Comparison of ENCODE assay signal across 14 cellular contexts in the genomic region with DNA sequence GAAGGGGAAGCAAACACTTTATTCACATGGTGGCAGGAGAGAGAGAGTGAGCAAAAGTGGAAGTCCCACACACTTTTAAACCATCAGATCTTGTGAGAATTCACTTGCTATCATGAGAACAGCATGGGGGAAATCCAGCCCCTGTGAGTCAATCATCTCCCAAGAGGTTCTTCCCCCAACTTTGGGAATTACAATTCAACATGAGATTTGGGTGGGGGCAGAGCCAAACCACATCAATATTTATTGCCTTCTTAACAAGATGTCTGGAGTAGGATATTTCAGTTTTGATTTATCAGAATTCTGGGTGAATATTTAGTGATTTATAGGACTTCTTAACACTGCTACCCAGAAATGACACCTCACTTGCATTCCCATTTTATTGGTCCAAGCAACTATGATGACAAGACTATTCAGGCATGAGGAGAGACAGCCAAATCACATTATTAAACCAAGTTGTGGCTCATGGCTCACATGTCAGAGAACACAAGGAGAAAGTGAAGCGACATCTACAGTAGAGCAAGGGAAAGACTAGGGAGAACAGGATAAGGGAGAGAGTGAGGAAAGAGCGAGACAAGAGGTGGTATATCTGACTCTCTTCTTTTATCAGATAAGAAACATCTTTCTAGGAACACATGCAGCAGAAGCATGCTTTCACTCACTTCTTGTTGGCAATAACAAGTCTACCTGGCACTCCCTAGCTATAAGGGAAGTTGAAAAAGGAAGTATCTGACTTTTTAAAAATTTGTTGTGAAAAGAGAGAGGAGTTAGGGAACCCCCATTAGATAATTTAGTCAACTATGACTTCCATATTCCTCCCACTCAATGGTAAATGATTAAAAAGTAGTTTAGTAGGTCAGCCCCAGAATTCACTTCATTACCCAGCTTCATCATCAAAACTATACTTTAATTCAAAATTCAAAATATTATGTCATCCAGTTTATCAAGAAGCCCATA. TPM values are rescaled to one million over a fixed set of nuclear protein-coding genes. Genes with fewer than 3 reads are reported as not detected.
DNase-seq lines count a peak whose midpoint lies in the region; ATAC-seq and TF ChIP-seq lines count a peak whose summit lies in the region.
"Had no signal": no experiment of that assay in that cellular context is flagged by ENCODE, and none has a peak within 500 bp of the region (broad histone marks: within the 10 kb centered on the region; RNA-seq: fewer than 3 reads in every experiment).

No MANE protein-coding gene starts in this region.

- H3K4me1 ChIP-seq in A673 (ENCODE audit: insufficient read depth, low read length, poor library complexity, severe bottlenecking): no peaks in the 10 kb centered on the region

- TF ChIP-seq CTCF in A673 (conservative IDR thresholded peaks at IDR 0.05; ENCODE audit: low read depth, low read length): no peak

- in situ Hi-C loops in KBM-7 (cut with MboI; ENCODE audit: low pct_unique_long_range_greater_than_20kb, low sequenced_read_pairs): no loop called here

- POLR2A ChIA-PET in A673 (lab: Charles Lee; ENCODE audit: low non-redundant PET): no interaction called here

- DNase-seq in activated naive CD4-positive, alpha-beta T cell treated with Interleukin-2 at 50 U/mL for 16 hours: peak; percentile 40
- DNase-seq in activated naive CD4-positive, alpha-beta T cell (lab: John Stamatoyannopoulos, UW): no peak
- DNase-seq in KBM-7: peak; percentile 57
- peak; percentile 26 for DNase-seq in amniotic epithelial cell (ENCODE audit: low read depth)
- DNase-seq in stromal cell of bone marrow (ENCODE audit: low read depth): peak; percentile 74
- no peak for DNase-seq in A673 (ENCODE audit: low spot score)
- DNase-seq: islet precursor cell, NCI-H1092 treated with DMSO at 0.1 percent for 48 hours, nucleus accumbens had no signal

- no TSS peak for BruUV-seq in A673 (replicated peaks; lab: Mats Ljungman, UMichigan)

- no peaks in the 10 kb centered on the region for H3K9me3 ChIP-seq in A673 (ENCODE audit: low read depth, low read length, poor library complexity, severe bottlenecking)

- H3K4me3 ChIP-seq in A673 (ENCODE audit: low read depth, low read length, poor library complexity, severe bottlenecking): no peak overlapping the region

- no peaks in the 10 kb centered on the region for H3K36me3 ChIP-seq in A673 (ENCODE audit: insufficient read depth, low read length, poor library complexity, severe bottlenecking)

- no peaks in the 10 kb centered on the region for H3K27me3 ChIP-seq in A673 (replicated peaks; ENCODE audit: insufficient read depth, low read depth, low read length, poor library complexity)

- H3K27ac ChIP-seq in A673 (ENCODE audit: low read depth, low read length, poor library complexity, severe bottlenecking): no peak overlapping the region
- H3K27ac ChIP-seq: VCaP had no signal

- CTCF ChIA-PET in A673 (lab: Charles Lee): no interaction called here

- ATAC-seq in GM21447 (IDR thresholded peaks at IDR 0.05; ENCODE audit: unreplicated experiment) (no peak), HG02763 (IDR thresholded peaks at IDR 0.05; ENCODE audit: unreplicated experiment) (no peak)
- ATAC-seq: esophagus mucosa had no signal

- intact Hi-C loops in A673 (cut with micrococcal nuclease; ENCODE audit: unreplicated experiment): no loop called here

RNA-seq across cellular contexts. Expression of a gene that starts 36.6 kb away (rescaled TPM):
- total RNA-seq in A673 (2021): not detected in 2 replicates
- total RNA-seq: bronchial epithelial cell had no signal

Comparison
In these comparisons a context has a peak if more than half of its experiments do, and no peak if none do; other contexts are left out.
1. DNase-seq: peak in activated naive CD4-positive, alpha-beta T cell treated with Interleukin-2 at 50 U/mL for 16 hours (single experiment), KBM-7 (single experiment), amniotic epithelial cell (single experiment) and stromal cell of bone marrow (single experiment); none in activated naive CD4-positive, alpha-beta T cell (0 of 4) and A673 (single experiment).